ENCODE assay signal across 23 cellular contexts in the genomic region with DNA sequence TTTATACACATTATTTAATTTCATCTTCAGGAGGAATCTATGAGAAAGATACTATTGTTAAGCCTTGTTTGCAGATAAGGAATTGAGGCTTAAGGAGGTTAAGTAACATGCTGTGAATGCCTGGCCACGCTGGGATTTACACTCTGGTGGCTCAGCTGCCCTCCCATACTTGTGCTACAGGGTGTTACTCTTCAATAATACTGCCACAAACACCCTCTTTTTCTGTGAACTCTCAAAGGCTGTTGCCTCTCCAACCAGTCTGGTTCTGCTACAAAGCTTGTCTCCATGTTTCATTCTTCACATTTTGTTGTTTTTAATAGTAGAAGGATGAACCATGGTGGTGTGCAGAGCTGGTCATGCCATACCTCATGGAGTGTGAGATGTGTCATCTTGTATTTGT.
DNase-seq lines count a peak whose midpoint lies in the region; ATAC-seq, FAIRE-seq and TF ChIP-seq lines count a peak whose summit lies in the region.
"Had no signal": no experiment of that assay in that cellular context is flagged by ENCODE, and none has a peak within 500 bp of the region (broad histone marks: within the 10 kb centered on the region; RNA-seq: fewer than 3 reads in every experiment).

No MANE protein-coding gene starts in this region.

- CTCF ChIA-PET in OCI-LY7 (lab: Charles Lee; ENCODE audit: unreplicated experiment) (interaction anchor here (2.0 kb wide), 1 partner anchor 9 kb away, joined by 4 read pairs; no protein-coding TSS in a partner anchor), GM12878 (lab: Yijun Ruan, JAX) (interaction anchor here (0.7 to 7.2 kb wide), 2 partner anchors 36 to 209 kb away, joined by 3 to 32 read pairs; no protein-coding TSS in a partner anchor)

- H3K36me3 ChIP-seq in OCI-LY7 (ENCODE audit: insufficient read depth, low read length) = peaks cover 9% of the 10 kb centered on the region
- H3K36me3 ChIP-seq in GM12878 (ENCODE audit: control insufficient read depth in 2 of 2, insufficient read depth in 2 of 2, low read length in 1 of 2) = no peaks in the 10 kb centered on the region; a peak in 2 of 4 replicates
- H3K36me3 ChIP-seq in small intestine (ENCODE audit: control insufficient read depth in 2 of 2, insufficient read depth in 2 of 2, low read length in 2 of 2) = no peaks in the 10 kb centered on the region
- H3K36me3 ChIP-seq: cardiac muscle cell had no signal

- BruUV-seq in OCI-LY7 (replicated peaks; lab: Mats Ljungman, UMichigan) (no TSS peak), GM12878 (replicated peaks; lab: Mats Ljungman, UMichigan) (no TSS peak)

- WGBS in GM12878 (ENCODE audit: insufficient coverage, insufficient replicate concordance, low lambda C conversion rate, missing lambda C conversion rate) = 92% methylated on average over 1 of the region's 1 CpG
- WGBS in small intestine, 3 donors = 75 to 86% (median 84%) methylated on average over 1 of the region's 1 CpG

- peaks cover 3% of the 10 kb centered on the region; the same call in 1 of the 2 replicates for H4K20me1 ChIP-seq in OCI-LY7 (ENCODE audit: insufficient read depth, low read length)
- no peaks in the 10 kb centered on the region for H4K20me1 ChIP-seq in GM12878 (ENCODE audit: control insufficient read depth, insufficient read depth)

- no peak for ATAC-seq in activated T-cell treated with anti-CD3 and anti-CD28 coated beads, Interleukin-2, amount 50 U/mL, for 4 hours
- no peak for ATAC-seq in GM12878
- ATAC-seq in stimulated activated memory B cell treated with anti-CD40 and anti-IgM and Interleukin-4, amounts not matched to agents 10 μg/mL and 1 μg/mL and 100 μg/mL, for 72 hours = no peak
- ATAC-seq: HepG2, Panc1 had no signal

- no peak overlapping the region for H3K9ac ChIP-seq in GM12878 (ENCODE audit: control insufficient read depth, insufficient read depth, low read length)

- FAIRE-seq in GM12878 (lab: Jason Lieb, UNC) (no peak), small intestine (lab: Jason Lieb, UNC) (no peak)
- FAIRE-seq: HepG2 had no signal

- TF ChIP-seq EP300 in GM12878 (IDR thresholded peaks at IDR 0.05; ENCODE audit: borderline replicate concordance in 1 of 2, control insufficient read depth in 1 of 2, low read depth in 2 of 2, low read length in 2 of 2) = no peak

- H3K9me3 Mint-ChIP-seq in activated T-cell treated with anti-CD3 and anti-CD28 coated beads, Interleukin-2, amount 50 U/mL, for 4 hours = no peaks in the 10 kb centered on the region
- no peaks in the 10 kb centered on the region for H3K9me3 Mint-ChIP-seq in stimulated activated memory B cell treated with anti-CD40 and anti-IgM and Interleukin-4, amounts not matched to agents 10 μg/mL and 1 μg/mL and 100 μg/mL, for 72 hours
- H3K9me3 Mint-ChIP-seq: nephron had no signal

- no peak for TF ChIP-seq RAD21 in GM12878 (IDR thresholded peaks at IDR 0.05; ENCODE audit: insufficient read depth, low read depth, low read length)

- no peaks in the 10 kb centered on the region for H3K27me3 ChIP-seq in GM12878 (replicated peaks in 1 of 2; ENCODE audit: control insufficient read depth in 2 of 2, insufficient read depth in 2 of 2, low read length in 1 of 2)
- H3K27me3 ChIP-seq in small intestine (ENCODE audit: control insufficient read depth in 2 of 2, insufficient read depth in 2 of 2, low read length in 2 of 2) = no peaks in the 10 kb centered on the region
- H3K27me3 ChIP-seq: cardiac muscle cell, foreskin keratinocyte had no signal

- H3K79me2 ChIP-seq in OCI-LY7 (ENCODE audit: insufficient read depth, low read depth, low read length) = peaks cover 49% of the 10 kb centered on the region
- peaks cover 87% of the 10 kb centered on the region for H3K79me2 ChIP-seq in GM12878 (ENCODE audit: control insufficient read depth, insufficient read depth, low read length)

- POLR2A ChIA-PET in OCI-LY7 (lab: Charles Lee) = interaction anchor here (0.6 to 2.4 kb wide), 3 partner anchors 9 to 238 kb away, joined by 3 to 9 read pairs (median 8); no protein-coding TSS in a partner anchor
- POLR2A ChIA-PET in GM12878 (lab: Charles Lee) = interaction anchor here (0.9 kb wide), 1 partner anchor 93 kb away, joined by 4 read pairs; no protein-coding TSS in a partner anchor

- peaks cover 97% of the 10 kb centered on the region for H3K4me1 Mint-ChIP-seq in activated T-cell treated with anti-CD3 and anti-CD28 coated beads, Interleukin-2, amount 50 U/mL, for 4 hours (ENCODE audit: low read depth)
- H3K4me1 Mint-ChIP-seq in stimulated activated memory B cell treated with anti-CD40 and anti-IgM and Interleukin-4, amounts not matched to agents 10 μg/mL and 1 μg/mL and 100 μg/mL, for 72 hours = peaks cover 95% of the 10 kb centered on the region

- H3K27me3 Mint-ChIP-seq in activated T-cell treated with anti-CD3 and anti-CD28 coated beads, Interleukin-2, amount 50 U/mL, for 4 hours (ENCODE audit: low read depth) = no peaks in the 10 kb centered on the region
- H3K27me3 Mint-ChIP-seq in stimulated activated memory B cell treated with anti-CD40 and anti-IgM and Interleukin-4, amounts not matched to agents 10 μg/mL and 1 μg/mL and 100 μg/mL, for 72 hours = no peaks in the 10 kb centered on the region

- no peak overlapping the region for H2AFZ ChIP-seq in OCI-LY7 (ENCODE audit: low read length)
- H2AFZ ChIP-seq in GM12878 (ENCODE audit: control insufficient read depth, low read depth, low read length) = no peak overlapping the region

- H3K9me3 ChIP-seq in OCI-LY7 (ENCODE audit: low read length) (no peaks in the 10 kb centered on the region), GM12878 (replicated peaks; ENCODE audit: control insufficient read depth, insufficient read depth, low read length) (no peaks in the 10 kb centered on the region), small intestine (ENCODE audit: control insufficient read depth, low read depth) (no peaks in the 10 kb centered on the region)

- H3K36me3 Mint-ChIP-seq in activated T-cell treated with anti-CD3 and anti-CD28 coated beads, Interleukin-2, amount 50 U/mL, for 4 hours (ENCODE audit: insufficient read depth) = peaks cover 41% of the 10 kb centered on the region
- peaks cover 30% of the 10 kb centered on the region for H3K36me3 Mint-ChIP-seq in stimulated activated memory B cell treated with anti-CD40 and anti-IgM and Interleukin-4, amounts not matched to agents 10 μg/mL and 1 μg/mL and 100 μg/mL, for 72 hours

- H3K4me3 ChIP-seq in OCI-LY7 (ENCODE audit: low read depth, low read length, poor library complexity, severe bottlenecking) (no peak overlapping the region), GM12878 (no peak overlapping the region), small intestine (ENCODE audit: low read depth in 1 of 2, low read length in 2 of 2) (no peak overlapping the region)
- H3K4me3 ChIP-seq: cardiac muscle cell had no signal

- RAD21 ChIA-PET in GM12878 (lab: Charles Lee; ENCODE audit: unreplicated experiment) = interaction anchor here (0.5 to 1.6 kb wide), 2 partner anchors 29 to 37 kb away, joined by 3 to 4 read pairs; no protein-coding TSS in a partner anchor

- H3K4me3 Mint-ChIP-seq in activated T-cell treated with anti-CD3 and anti-CD28 coated beads, Interleukin-2, amount 50 U/mL, for 4 hours = peak overlapping the region; percentile 59
- H3K4me3 Mint-ChIP-seq in stimulated activated memory B cell treated with anti-CD40 and anti-IgM and Interleukin-4, amounts not matched to agents 10 μg/mL and 1 μg/mL and 100 μg/mL, for 72 hours = no peak overlapping the region
- H3K4me3 Mint-ChIP-seq: nephron had no signal

- SMC1A ChIA-PET in GM12878 (lab: Charles Lee; ENCODE audit: uncharacterized antibody, unreplicated experiment) = interaction anchor here (0.9 to 14.5 kb wide), 5 partner anchors 8 to 120 kb away, joined by 3 to 181 read pairs (median 4); no protein-coding TSS in a partner anchor

- H3K4me1 ChIP-seq in OCI-LY7 (ENCODE audit: insufficient read depth, low read length, poor library complexity, severe bottlenecking) (peaks cover 88% of the 10 kb centered on the region), GM12878 (ENCODE audit: control insufficient read depth, insufficient read depth, low read length) (peaks cover 49% of the 10 kb centered on the region), small intestine (ENCODE audit: control insufficient read depth in 2 of 2, insufficient read depth in 1 of 2, low read depth in 1 of 2, low read length in 1 of 2) (peaks cover 0 to 9% of the 10 kb centered on the region in 2 donors)

- DNase-seq in activated T-cell treated with anti-CD3 and anti-CD28 coated beads, Interleukin-2, amount 50 U/mL, for 4 hours = no peak
- DNase-seq in activated T-cell treated with anti-CD3 and anti-CD28 coated beads, Interleukin-2, amount 50 U/mL, for 1 hour = no peak
- DNase-seq in OCI-LY7 (ENCODE audit: low spot score) = no peak
- no peak for DNase-seq in GM12878 (ENCODE audit: low read depth, low spot score)
- no peak for DNase-seq in AML-193 (lab: John Stamatoyannopoulos, UW)
- DNase-seq in small intestine = no peak
- no peak for DNase-seq in DMS53 (lab: John Stamatoyannopoulos, UW)
- DNase-seq: amygdala; dermis blood vessel endothelial cell; foreskin keratinocyte; HCEC 1CT; hippocampal formation; islet precursor cell; MM.1S; NCI-H226; NCI-H82; stimulated activated CD4-positive, alpha-beta T cell treated with anti-CD3 and anti-CD28 coated beads, Interleukin-2, amount 100 ng/mL, for 48 hours; T1000 had no signal

- H3K27ac ChIP-seq in OCI-LY7 (ENCODE audit: low read depth, low read length, poor library complexity, severe bottlenecking) = no peak overlapping the region
- H3K27ac ChIP-seq in GM12878 (ENCODE audit: control insufficient read depth, insufficient read depth) = peak overlapping the region; percentile 13; the same call in 1 of the 2 replicates
- H3K27ac ChIP-seq in small intestine (ENCODE audit: low read depth in 1 of 2, low read length in 1 of 2) = no peak overlapping the region
- H3K27ac ChIP-seq: cardiac muscle cell, foreskin keratinocyte had no signal

- intact Hi-C loops in OCI-LY7 (cut with micrococcal nuclease; ENCODE audit: unreplicated experiment) = loop anchor here (5.0 kb wide), 1 partner anchor 257 kb away; no protein-coding TSS in a partner anchor
- intact Hi-C loops in GM12878 (cut with micrococcal nuclease; ENCODE audit: unreplicated experiment) = no loop called here

- peak overlapping the region; percentile 63 for H3K4me2 ChIP-seq in OCI-LY7 (ENCODE audit: low read length)
- H3K4me2 ChIP-seq in GM12878 (ENCODE audit: control insufficient read depth, insufficient read depth) = peak overlapping the region; percentile 81; the same call in 1 of the 2 replicates

- in situ Hi-C loops in GM12878 (cut with MboI) = loop anchor here (25.0 kb wide), 1 partner anchor 1183 kb away; the partner anchor contains the start of gene PRR16

- TF ChIP-seq POLR2A in GM12878 (IDR thresholded peaks at IDR 0.05; ENCODE audit: low read depth, low read length) = no peak

- H3K27ac Mint-ChIP-seq in stimulated activated memory B cell treated with anti-CD40 and anti-IgM and Interleukin-4, amounts not matched to agents 10 μg/mL and 1 μg/mL and 100 μg/mL, for 72 hours = peak overlapping the region; percentile 82
- H3K27ac Mint-ChIP-seq: nephron had no signal

- no peaks in the 10 kb centered on the region for H3K9me2 ChIP-seq in OCI-LY7 (ENCODE audit: insufficient read depth, low read length)

- TF ChIP-seq CTCF in OCI-LY7 (conservative IDR thresholded peaks at IDR 0.05; ENCODE audit: low read length) (no peak), GM12878 (IDR thresholded peaks at IDR 0.05 in 2 of 3, conservative IDR thresholded peaks at IDR 0.05 in 1 of 3; ENCODE audit: control insufficient read depth in 2 of 3, extremely low read depth in 1 of 3, insufficient read depth in 1 of 3, low read depth in 3 of 3, low read length in 3 of 3) (no peak)
